ENCODE assay signal across 8 cellular contexts in the genomic region with DNA sequence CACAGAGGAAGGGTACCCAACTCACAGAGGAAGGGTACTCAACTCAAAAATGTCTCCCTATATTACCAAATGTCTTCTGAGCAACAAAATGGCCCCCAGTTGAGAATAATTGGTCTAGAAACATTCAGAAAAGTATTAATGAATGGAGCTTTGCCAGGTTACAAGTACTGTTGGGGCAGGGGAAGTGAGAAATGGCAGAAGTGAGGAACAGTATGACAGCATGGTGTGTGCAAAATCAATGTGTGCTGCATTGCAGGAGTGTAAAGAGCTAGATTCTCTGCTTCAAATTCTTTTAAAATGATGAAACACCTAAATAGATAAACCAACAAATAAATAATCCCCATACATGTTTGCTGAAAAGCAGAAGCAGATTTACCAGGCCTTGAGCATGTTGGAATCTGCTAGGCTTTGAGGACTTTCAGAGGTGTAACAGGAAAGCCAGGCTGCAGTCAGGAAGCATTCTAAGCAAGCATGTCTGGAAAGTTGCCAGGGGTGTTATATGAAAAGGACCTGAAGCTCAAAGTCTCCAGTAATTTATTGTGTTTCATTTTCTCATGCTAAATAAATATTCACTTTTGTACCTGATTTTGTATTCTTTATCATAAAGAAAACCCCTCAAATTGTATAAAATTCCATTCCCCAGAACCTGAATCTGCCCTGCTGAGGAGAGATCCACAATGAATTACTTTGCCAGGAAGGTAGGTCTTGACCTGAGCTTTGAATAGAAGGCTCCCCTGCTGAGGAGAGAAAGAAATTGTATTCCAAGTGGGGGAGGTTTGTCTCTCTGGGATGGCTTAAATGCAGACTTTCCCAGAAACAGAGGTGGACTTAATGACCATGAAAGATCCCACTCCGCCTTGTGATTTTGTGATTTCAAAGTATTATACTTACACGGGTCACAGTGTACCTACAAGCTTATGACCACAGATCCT.
A peak's percentile ranks its signal among the peaks of the same experiment; 100 is the strongest.
DNase-seq lines count a peak whose midpoint lies in the region; ATAC-seq lines count a peak whose summit lies in the region.

No MANE protein-coding gene starts in this region.

- H3K36me3 Mint-ChIP-seq in activated T-helper 17 cell treated with anti-CD3 and anti-CD28 coated beads, Interleukin-2, amount 50 U/mL, for 72 hours (ENCODE audit: low read depth), result no peaks in the 10 kb centered on the region

- H3K36me3 ChIP-seq in MG63, result no peaks in the 10 kb centered on the region

- no peak overlapping the region for H3K4me3 ChIP-seq in MG63

- no peaks in the 10 kb centered on the region for H3K9me3 Mint-ChIP-seq in activated T-helper 17 cell treated with anti-CD3 and anti-CD28 coated beads, Interleukin-2, amount 50 U/mL, for 72 hours

- H3K27ac Mint-ChIP-seq in activated T-helper 17 cell treated with anti-CD3 and anti-CD28 coated beads, Interleukin-2, amount 50 U/mL, for 72 hours, result no peak overlapping the region

- H3K4me3 Mint-ChIP-seq in activated T-helper 17 cell treated with anti-CD3 and anti-CD28 coated beads, Interleukin-2, amount 50 U/mL, for 72 hours, result no peak overlapping the region

- ATAC-seq in HG02759 (IDR thresholded peaks at IDR 0.05; ENCODE audit: unreplicated experiment) (peak; percentile 44), HG03280 (IDR thresholded peaks at IDR 0.05; ENCODE audit: unreplicated experiment) (no peak)
- no peak for ATAC-seq in activated T-helper 17 cell treated with anti-CD3 and anti-CD28 coated beads, Interleukin-2, amount 50 U/mL, for 72 hours (replicated peaks)

- no peaks in the 10 kb centered on the region for H3K27me3 ChIP-seq in MG63

- no peaks in the 10 kb centered on the region for H3K9me3 ChIP-seq in MG63

- peak; percentile 32 for DNase-seq in DMS53 treated with DMSO at 0.1 percent for 48 hours (lab: John Stamatoyannopoulos, UW; ENCODE audit: unreplicated experiment)
- DNase-seq in NCI-H748 treated with DMSO at 0.1 percent for 48 hours (lab: John Stamatoyannopoulos, UW), result peak; percentile 87
- peak; percentile 40 for DNase-seq in iPS DF 19.7 (ENCODE audit: low read depth, low spot score)
- DNase-seq in MG63, result no peak
- no peak for DNase-seq in NCI-H1930 (lab: John Stamatoyannopoulos, UW)

- no peaks in the 10 kb centered on the region for H3K4me1 Mint-ChIP-seq in activated T-helper 17 cell treated with anti-CD3 and anti-CD28 coated beads, Interleukin-2, amount 50 U/mL, for 72 hours

- peaks cover 5% of the 10 kb centered on the region for H3K27me3 Mint-ChIP-seq in activated T-helper 17 cell treated with anti-CD3 and anti-CD28 coated beads, Interleukin-2, amount 50 U/mL, for 72 hours

Comparison
In these comparisons a context has a peak if more than half of its experiments do, and no peak if none do; other contexts are left out.
1. DNase-seq: peak in DMS53 treated with DMSO at 0.1 percent for 48 hours (single experiment), NCI-H748 treated with DMSO at 0.1 percent for 48 hours (single experiment) and iPS DF 19.7 (single experiment); none in MG63 (single experiment) and NCI-H1930 (0 of 2).